21 cellular contexts compared by ENCODE assay signal in genomic region chr19:18361646-18362045, GRCh38. TPM values are rescaled to one million over a fixed set of nuclear protein-coding genes. Genes with fewer than 3 reads are reported as not detected.
"Had no signal": no experiment of that assay in that cellular context is flagged by ENCODE, and none has a peak within 500 bp of the region (broad histone marks: within the 10 kb centered on the region; RNA-seq: fewer than 3 reads in every experiment).

No MANE protein-coding gene starts in this region.

- H3K36me3 ChIP-seq: ovary, uterus had no signal

- H3K4me3 ChIP-seq: coronary artery, gastrocnemius medialis, heart right ventricle, left ventricle myocardium inferior, ovary, stomach, uterus had no signal

- H3K27me3 ChIP-seq: gastrocnemius medialis, heart right ventricle, ovary, stomach, uterus had no signal

- DNase-seq: activated CD4-positive, alpha-beta T cell treated with anti-CD3 and anti-CD28 coated beads, Interleukin-2, amount 50 U/mL, for 1 hour; activated naive CD4-positive, alpha-beta T cell treated with anti-CD3 and anti-CD28 coated beads, Interleukin-2, amount 10 ng/mL, durations not matched to agents 7 days and 5 days; activated T-cell treated with anti-CD3 and anti-CD28 coated beads for 4 hours; central memory CD4-positive, alpha-beta T cell; effector CD8-positive, alpha-beta T cell; gastrocnemius medialis; heart right ventricle; kidney; left ventricle myocardium inferior; mesendoderm; ovary; stimulated activated CD4-positive, alpha-beta T cell treated with anti-CD3 and anti-CD28 coated beads, Interleukin-15, amount 100 ng/mL, for 24 hours; stimulated activated CD4-positive, alpha-beta T cell treated with anti-CD3 and anti-CD28 coated beads, Interleukin-4, amount 100 ng/mL, for 24 hours; stomach; T-helper 17 cell; uterus had no signal

- H3K27ac ChIP-seq: coronary artery, gastrocnemius medialis, heart right ventricle, left ventricle myocardium inferior, ovary, stomach, uterus had no signal

- FAIRE-seq: kidney, TTC549 had no signal

- H3K9me3 ChIP-seq: gastrocnemius medialis, left ventricle myocardium inferior, ovary, stomach, uterus had no signal

RNA-seq across cellular contexts. Expression of gene GDF15, which starts 24.3 kb away (rescaled TPM):
- total RNA-seq: activated CD8-positive, alpha-beta memory T cell treated with anti-CD3 and anti-CD28 coated beads for 36 hours; activated T-helper 2 cell treated with anti-CD3 and anti-CD28 coated beads, Interferon-gamma antibody, Interleukin-2, Interleukin-4, amounts not matched to agents 10 μg/mL and 5 μg/mL and 100 μg/mL, durations not matched to agents 14 hours and 24 hours and 36 hours had no signal
- polyA plus RNA-seq: neural cell had no signal

RNA-seq across cellular contexts. Expression of gene LRRC25, which starts 35.8 kb away (rescaled TPM):
- total RNA-seq: activated CD8-positive, alpha-beta memory T cell treated with anti-CD3 and anti-CD28 coated beads for 36 hours; activated T-helper 2 cell treated with anti-CD3 and anti-CD28 coated beads, Interferon-gamma antibody, Interleukin-2, Interleukin-4, amounts not matched to agents 10 μg/mL and 5 μg/mL and 100 μg/mL, durations not matched to agents 14 hours and 24 hours and 36 hours had no signal
- polyA plus RNA-seq: neural cell had no signal
